In genomic region chr6:50922579-50923525, GRCh38 we compare ENCODE assay signal across 19 cellular contexts.
A peak's percentile ranks its signal among the peaks of the same experiment; 100 is the strongest.
DNase-seq lines count a peak whose midpoint lies in the region; ATAC-seq, FAIRE-seq and TF ChIP-seq lines count a peak whose summit lies in the region.
"Had no signal": no experiment of that assay in that cellular context is flagged by ENCODE, and none has a peak within 500 bp of the region (broad histone marks: within the 10 kb centered on the region; RNA-seq: fewer than 3 reads in every experiment).

No MANE protein-coding gene starts in this region.

- TF ChIP-seq CTCF in GM23338 (conservative IDR thresholded peaks at IDR 0.05; ENCODE audit: low read depth in 2 of 2), result no peak
- TF ChIP-seq CTCF in K562 (IDR thresholded peaks at IDR 0.05 in 2 of 3, conservative IDR thresholded peaks at IDR 0.05 in 1 of 3; ENCODE audit: insufficient read depth in 2 of 3, low read depth in 1 of 3, low read length in 3 of 3), result no peak
- TF ChIP-seq CTCF in endothelial cell of umbilical vein (IDR thresholded peaks at IDR 0.05; ENCODE audit: extremely low read depth in 1 of 2, insufficient read depth in 1 of 2, low read depth in 1 of 2, low read length in 2 of 2), result no peak
- TF ChIP-seq CTCF in osteoblast (IDR thresholded peaks at IDR 0.05; ENCODE audit: extremely low read depth, low read depth, low read length), result no peak

- H3K4me2 ChIP-seq in GM23338, result no peak overlapping the region
- no peak overlapping the region for H3K4me2 ChIP-seq in K562 (ENCODE audit: insufficient read depth, low read length)
- H3K4me2 ChIP-seq in endothelial cell of umbilical vein (ENCODE audit: insufficient read depth, low read length), result peak overlapping the region; percentile 78
- no peak overlapping the region for H3K4me2 ChIP-seq in osteoblast (ENCODE audit: insufficient read depth, low read length)

- no peak for FAIRE-seq in K562 (lab: Jason Lieb, UNC)
- peak; percentile 77 for FAIRE-seq in endothelial cell of umbilical vein (lab: Jason Lieb, UNC)
- FAIRE-seq: A204.1 had no signal

- peaks cover 27% of the 10 kb centered on the region for H3K9me3 Mint-ChIP-seq in GM23338

- intact Hi-C loops in K562 (cut with micrococcal nuclease), result no loop called here
- intact Hi-C loops in endothelial cell of umbilical vein (cut with micrococcal nuclease), result loop anchor here (1.0 kb wide), 1 partner anchor 12 kb away; no protein-coding TSS in a partner anchor

- H3K27ac ChIP-seq in GM23338 (ENCODE audit: low read depth) (no peak overlapping the region), K562 (ENCODE audit: extremely low read depth, low read depth, low read length) (no peak overlapping the region), endothelial cell of umbilical vein (ENCODE audit: insufficient read depth, low read depth, low read length) (peak overlapping the region; percentile 86), osteoblast (ENCODE audit: low read depth, low read length) (no peak overlapping the region)
- H3K27ac ChIP-seq: C4-2B, HL-60 had no signal

- no peaks in the 10 kb centered on the region for H3K27me3 ChIP-seq in GM23338 (ENCODE audit: insufficient read depth)
- no peaks in the 10 kb centered on the region for H3K27me3 ChIP-seq in K562 (ENCODE audit: control insufficient read depth in 2 of 2, insufficient read depth in 2 of 2, low read length in 2 of 2)
- H3K27me3 ChIP-seq in endothelial cell of umbilical vein (ENCODE audit: control insufficient read depth in 2 of 2, insufficient read depth in 2 of 2, low read length in 2 of 2), result no peaks in the 10 kb centered on the region
- no peaks in the 10 kb centered on the region for H3K27me3 ChIP-seq in osteoblast (ENCODE audit: insufficient read depth, low read length)

- H3K36me3 ChIP-seq in GM23338 (ENCODE audit: insufficient read depth), result no peaks in the 10 kb centered on the region
- no peaks in the 10 kb centered on the region for H3K36me3 ChIP-seq in K562 (ENCODE audit: control insufficient read depth, insufficient read depth, low read length)
- H3K36me3 ChIP-seq in endothelial cell of umbilical vein (ENCODE audit: control insufficient read depth in 2 of 2, extremely low read depth in 1 of 2, insufficient read depth in 2 of 2, low read length in 2 of 2), result no peaks in the 10 kb centered on the region
- H3K36me3 ChIP-seq in osteoblast (ENCODE audit: insufficient read depth, low read length), result no peaks in the 10 kb centered on the region

- H3K27ac Mint-ChIP-seq in GM23338, result no peak overlapping the region

- no peak for TF ChIP-seq RAD21 in K562 (CRISPR knock-in tag; conservative IDR thresholded peaks at IDR 0.05 in 1 of 2, IDR thresholded peaks at IDR 0.05 in 1 of 2)

- H3K9me3 ChIP-seq in K562 (replicated peaks; ENCODE audit: control insufficient read depth, insufficient read depth, low read depth, low read length), result peaks cover 5% of the 10 kb centered on the region; the same call in 1 of the 2 replicates
- H3K9me3 ChIP-seq in endothelial cell of umbilical vein (replicated peaks; ENCODE audit: control insufficient read depth, insufficient read depth, low read length), result no peaks in the 10 kb centered on the region
- no peaks in the 10 kb centered on the region for H3K9me3 ChIP-seq in osteoblast (ENCODE audit: low read depth, low read length)

- H3K4me1 Mint-ChIP-seq in GM23338, result peaks cover 2% of the 10 kb centered on the region; the same call in 2 of the 3 replicates

- no peaks in the 10 kb centered on the region; the same call in 1 of the 2 replicates for H3K4me1 ChIP-seq in GM23338 (ENCODE audit: insufficient read depth)
- peaks cover 0 to 3% of the 10 kb centered on the region in 2 experiments; a peak in 2 of 5 replicates for H3K4me1 ChIP-seq in K562 (replicated peaks in 1 of 2; ENCODE audit: control insufficient read depth in 2 of 2, insufficient read depth in 2 of 2, low read length in 2 of 2)
- peaks cover 7% of the 10 kb centered on the region for H3K4me1 ChIP-seq in endothelial cell of umbilical vein (ENCODE audit: control insufficient read depth, extremely low read depth, insufficient read depth, low read length)
- no peaks in the 10 kb centered on the region for H3K4me1 ChIP-seq in osteoblast (ENCODE audit: insufficient read depth, low read length)

- H3K36me3 Mint-ChIP-seq in GM23338 (ENCODE audit: low read depth), result peaks cover 16% of the 10 kb centered on the region; the same call in 2 of the 3 replicates

- in situ Hi-C loops in K562 (cut with MboI), result no loop called here

- no peaks in the 10 kb centered on the region; the same call in 1 of the 2 replicates for H3K9me2 ChIP-seq in GM23338 (ENCODE audit: insufficient read depth)

- no peak for DNase-seq in GM23338 (ENCODE audit: low spot score)
- no peak for DNase-seq in K562 (ENCODE audit: extremely low read depth in 1 of 4, low spot score in 3 of 4)
- peak; percentile 38 for DNase-seq in endothelial cell of umbilical vein (ENCODE audit: low read depth, low spot score)
- peak; percentile 23 for DNase-seq in osteoblast (ENCODE audit: insufficient read length, low spot score, missing footprints)
- DNase-seq in activated CD4-positive, CD25-positive, alpha-beta regulatory T cell treated with anti-CD3 and anti-CD28 coated beads, Interleukin-2, amount 50 U/mL, for 72 hours, result no peak
- DNase-seq in NCI-H526 treated with DMSO at 0.1 percent for 48 hours (lab: John Stamatoyannopoulos, UW), result no peak
- DNase-seq: HCEC 1CT; NCI-H1048; NCI-H146; NCI-H2081 treated with DMSO at 0.1 percent for 48 hours; NCI-H226; NCI-H526; NK-92 treated with Interleukin-12 subunit alpha and Interleukin-12 subunit beta, amount 100 ng/mL, for 24 hours; OCI-M1 had no signal

- no peak for TF ChIP-seq POLR2A in K562 (conservative IDR thresholded peaks at IDR 0.05)
- no peak for TF ChIP-seq POLR2A in endothelial cell of umbilical vein (IDR thresholded peaks at IDR 0.05; ENCODE audit: low read depth, low read length)

- H3F3A ChIP-seq in GM23338 (replicated peaks; ENCODE audit: low read depth), result no peaks in the 10 kb centered on the region

- no peak overlapping the region for H3K9ac ChIP-seq in K562 (ENCODE audit: insufficient read depth in 1 of 2, low read depth in 2 of 2, low read length in 2 of 2)
- H3K9ac ChIP-seq in endothelial cell of umbilical vein (replicated peaks; ENCODE audit: extremely low read depth, insufficient read depth, low read length), result peak overlapping the region; percentile 51

- CTCF ChIA-PET in K562 (lab: Yijun Ruan, JAX; ENCODE audit: low intra/inter-chr PET ratio) (no interaction called here), endothelial cell of umbilical vein (lab: Charles Lee) (no interaction called here)

- 0 out of 2 replicates have a peak overlapping the region, but pooled peaks have one; percentile 12 for H2AFZ ChIP-seq in GM23338
- H2AFZ ChIP-seq in K562 (ENCODE audit: low read depth, low read length), result peak overlapping the region; percentile 50; the same call in 1 of the 2 replicates
- no peak overlapping the region for H2AFZ ChIP-seq in endothelial cell of umbilical vein (ENCODE audit: low read depth, low read length)
- no peak overlapping the region for H2AFZ ChIP-seq in osteoblast (ENCODE audit: low read length)

- POLR2A ChIA-PET in K562 (lab: Yijun Ruan, JAX), result interaction anchor here (0.6 kb wide), 1 partner anchor 422 kb away, joined by 3 read pairs; no protein-coding TSS in a partner anchor
- POLR2A ChIA-PET in endothelial cell of umbilical vein (lab: Charles Lee), result no interaction called here

- no peak overlapping the region for H3K4me3 ChIP-seq in GM23338
- H3K4me3 ChIP-seq in K562, result no peak overlapping the region
- H3K4me3 ChIP-seq in endothelial cell of umbilical vein (replicated peaks in 1 of 3; ENCODE audit: insufficient read depth in 1 of 3, low read depth in 1 of 3, low read length in 3 of 3), result no peak overlapping the region
- H3K4me3 ChIP-seq in osteoblast (ENCODE audit: insufficient read depth, low read length), result no peak overlapping the region

- BruUV-seq in K562 (replicated peaks; lab: Mats Ljungman, UMichigan) (no TSS peak), endothelial cell of umbilical vein (replicated peaks; lab: Mats Ljungman, UMichigan) (no TSS peak)

- no peaks in the 10 kb centered on the region for H3K27me3 Mint-ChIP-seq in GM23338 (ENCODE audit: insufficient read depth, low read depth, poor library complexity)

- no peaks in the 10 kb centered on the region for H3K9me1 ChIP-seq in K562 (ENCODE audit: control insufficient read depth, insufficient read depth, low read length)
- H3K9me1 ChIP-seq in endothelial cell of umbilical vein (replicated peaks; ENCODE audit: control insufficient read depth, extremely low read depth, insufficient read depth, low read length), result no peaks in the 10 kb centered on the region

- no peaks in the 10 kb centered on the region for H4K20me1 ChIP-seq in GM23338 (replicated peaks; ENCODE audit: insufficient read depth)
- H4K20me1 ChIP-seq in K562 (replicated peaks; ENCODE audit: control insufficient read depth, insufficient read depth, low read length), result no peaks in the 10 kb centered on the region
- no peaks in the 10 kb centered on the region for H4K20me1 ChIP-seq in endothelial cell of umbilical vein (replicated peaks; ENCODE audit: control insufficient read depth, extremely low read depth, insufficient read depth, low read length)
- no peaks in the 10 kb centered on the region for H4K20me1 ChIP-seq in osteoblast (ENCODE audit: insufficient read depth, low read length)

- dilution Hi-C loops in endothelial cell of umbilical vein (cut with MboI; ENCODE audit: extremely low pct_ligation_motif_present, low sequenced_read_pairs), result no loop called here

- ATAC-seq in GM23338, result no peak
- no peak for ATAC-seq in K562
- ATAC-seq in HG03565 (IDR thresholded peaks at IDR 0.05; ENCODE audit: unreplicated experiment), result no peak
- no peak for ATAC-seq in GM18520 (IDR thresholded peaks at IDR 0.05; ENCODE audit: unreplicated experiment)

- no peak for TF ChIP-seq EP300 in K562 (IDR thresholded peaks at IDR 0.05; ENCODE audit: low read length)

- H3K4me3 Mint-ChIP-seq in GM23338, result no peak overlapping the region

- WGBS in K562 (ENCODE audit: insufficient coverage, low coverage, missing lambda C conversion rate), result 0% methylated on average over 1 of the region's 1 CpG

- H3K79me2 ChIP-seq in GM23338 (replicated peaks; ENCODE audit: insufficient read depth), result no peaks in the 10 kb centered on the region
- H3K79me2 ChIP-seq in K562 (ENCODE audit: control insufficient read depth, insufficient read depth, low read length), result no peaks in the 10 kb centered on the region
- no peaks in the 10 kb centered on the region for H3K79me2 ChIP-seq in endothelial cell of umbilical vein (ENCODE audit: control insufficient read depth, insufficient read depth, low read length)
- no peaks in the 10 kb centered on the region for H3K79me2 ChIP-seq in osteoblast (ENCODE audit: insufficient read depth, low read length)

TF ChIP-seq in GM23338, 12 proteins besides CTCF, POLR2A, EP300 and RAD21 (continues in another document):
- no peak for TF ChIP-seq NANOG (IDR thresholded peaks at IDR 0.05; ENCODE audit: borderline replicate concordance)

TF ChIP-seq in K562, 482 proteins besides CTCF, POLR2A, EP300 and RAD21 (continues in another document):
- TF ChIP-seq SOX6 (IDR thresholded peaks at IDR 0.05) (peak; percentile 40; the same call in 1 of the 2 replicates), FOXA3 (CRISPR knock-in tag; conservative IDR thresholded peaks at IDR 0.05 in 1 of 2, IDR thresholded peaks at IDR 0.05 in 1 of 2) (peak in 1 of 2 experiments; percentile 24; a peak in 2 of 4 replicates)

TF ChIP-seq in endothelial cell of umbilical vein, 7 proteins besides CTCF, POLR2A, EP300 and RAD21 (continues in another document):
- TF ChIP-seq GATA2 (IDR thresholded peaks at IDR 0.05; ENCODE audit: insufficient read depth, insufficient read length, low read depth, low read length), result no peak

Comparison
In these comparisons a context has a peak if more than half of its experiments do, and no peak if none do; other contexts are left out.
1. DNase-seq: peak in endothelial cell of umbilical vein (single experiment) and osteoblast (single experiment); none in GM23338 (single experiment), K562 (0 of 4), activated CD4-positive, CD25-positive, alpha-beta regulatory T cell treated with anti-CD3 and anti-CD28 coated beads, Interleukin-2, amount 50 U/mL, for 72 hours (single experiment) and NCI-H526 treated with DMSO at 0.1 percent for 48 hours (single experiment).
2. H2AFZ ChIP-seq: peak in GM23338 (single experiment) and K562 (single experiment); none in endothelial cell of umbilical vein (single experiment) and osteoblast (single experiment).